Comparison of ENCODE assay signal across 19 cellular contexts in genomic region chr6:18692920-18693319, GRCh38.
A peak's percentile ranks its signal among the peaks of the same experiment; 100 is the strongest.
DNase-seq lines count a peak whose midpoint lies in the region; ATAC-seq and TF ChIP-seq lines count a peak whose summit lies in the region.
"Had no signal": no experiment of that assay in that cellular context is flagged by ENCODE, and none has a peak within 500 bp of the region (broad histone marks: within the 10 kb centered on the region; RNA-seq: fewer than 3 reads in every experiment).

No MANE protein-coding gene starts in this region.

- H4K20me1 ChIP-seq in GM23338 (replicated peaks; ENCODE audit: insufficient read depth) = no peaks in the 10 kb centered on the region
- H4K20me1 ChIP-seq: BLaER1 had no signal

- H3K27me3 Mint-ChIP-seq in GM23338 (ENCODE audit: insufficient read depth, low read depth, poor library complexity) (no peaks in the 10 kb centered on the region), mesothelial cell of epicardium (ENCODE audit: low read depth) (peaks cover 17% of the 10 kb centered on the region)
- no peaks in the 10 kb centered on the region for H3K27me3 Mint-ChIP-seq in activated naive CD4-positive, alpha-beta T cell treated with anti-CD3 and anti-CD28 coated beads, Interleukin-2, amount 10 ng/mL, durations not matched to agents 7 days and 5 days
- H3K27me3 Mint-ChIP-seq: B cell; CD4-positive, CD25-positive, alpha-beta regulatory T cell had no signal

- H3K4ac ChIP-seq in neuronal stem cell (ENCODE audit: low read length) = no peak overlapping the region

- no CpG with 5 or more reads among the region's 4 CpGs for WGBS in neuronal stem cell (ENCODE audit: extremely low coverage in 2 of 2, insufficient read length in 2 of 2, insufficient replicate concordance in 1 of 2), 2 donors

- no peaks in the 10 kb centered on the region for H3K36me3 ChIP-seq in GM23338 (ENCODE audit: insufficient read depth)
- no peaks in the 10 kb centered on the region for H3K36me3 ChIP-seq in neuronal stem cell (replicated peaks in 1 of 2; ENCODE audit: control insufficient read depth in 2 of 2, insufficient read depth in 2 of 2, low read length in 2 of 2)
- H3K36me3 ChIP-seq: BLaER1 had no signal

- no peak overlapping the region for H3K9ac ChIP-seq in neuronal stem cell (ENCODE audit: low read depth, low read length, poor library complexity)
- H3K9ac ChIP-seq: BLaER1, GM23248 had no signal

- H3K4me1 Mint-ChIP-seq in GM23338 = peaks cover 16% of the 10 kb centered on the region
- H3K4me1 Mint-ChIP-seq in mesothelial cell of epicardium = peaks cover 14% of the 10 kb centered on the region
- H3K4me1 Mint-ChIP-seq in activated naive CD4-positive, alpha-beta T cell treated with anti-CD3 and anti-CD28 coated beads, Interleukin-2, amount 10 ng/mL, durations not matched to agents 7 days and 5 days = no peaks in the 10 kb centered on the region
- H3K4me1 Mint-ChIP-seq: B cell; CD4-positive, CD25-positive, alpha-beta regulatory T cell had no signal

- H3K79me1 ChIP-seq in neuronal stem cell (ENCODE audit: low read depth, low read length) = no peaks in the 10 kb centered on the region

- H4K91ac ChIP-seq in neuronal stem cell (ENCODE audit: low read depth, low read length, poor library complexity) = no peak overlapping the region

- H3K9me3 Mint-ChIP-seq in GM23338 = no peaks in the 10 kb centered on the region
- no peaks in the 10 kb centered on the region for H3K9me3 Mint-ChIP-seq in mesothelial cell of epicardium
- H3K9me3 Mint-ChIP-seq in activated naive CD4-positive, alpha-beta T cell treated with anti-CD3 and anti-CD28 coated beads, Interleukin-2, amount 10 ng/mL, durations not matched to agents 7 days and 5 days = no peaks in the 10 kb centered on the region
- H3K9me3 Mint-ChIP-seq: CD8-positive, alpha-beta T cell; H9 had no signal

- H3K27ac ChIP-seq in GM23338 (ENCODE audit: low read depth) (no peak overlapping the region), neuronal stem cell (replicated peaks; ENCODE audit: low read length) (no peak overlapping the region)
- H3K27ac ChIP-seq: 22Rv1, BLaER1, C4-2B, GM23248 had no signal

- H3K27ac Mint-ChIP-seq in GM23338 (no peak overlapping the region), mesothelial cell of epicardium (peak overlapping the region; percentile 26)
- no peak overlapping the region for H3K27ac Mint-ChIP-seq in activated naive CD4-positive, alpha-beta T cell treated with anti-CD3 and anti-CD28 coated beads, Interleukin-2, amount 10 ng/mL, durations not matched to agents 7 days and 5 days
- H3K27ac Mint-ChIP-seq: B cell; CD4-positive, CD25-positive, alpha-beta regulatory T cell; CD8-positive, alpha-beta T cell; H9; HFFc6 had no signal

- peaks cover 13% of the 10 kb centered on the region for H3K4me1 ChIP-seq in GM23338 (ENCODE audit: insufficient read depth)
- H3K4me1 ChIP-seq in neuronal stem cell (ENCODE audit: control insufficient read depth in 2 of 2, insufficient read depth in 1 of 2, low read depth in 1 of 2, low read length in 2 of 2) = peaks cover 3 to 5% of the 10 kb centered on the region in 2 donors
- H3K4me1 ChIP-seq: BLaER1, Caco-2 had no signal

- H2BK15ac ChIP-seq in neuronal stem cell (ENCODE audit: low read length) = no peak overlapping the region

- H3K4me3 ChIP-seq in GM23338 (no peak overlapping the region), neuronal stem cell (ENCODE audit: low read length in 2 of 2) (no peak overlapping the region)
- H3K4me3 ChIP-seq: BLaER1, GM23248 had no signal

- H3K36me3 Mint-ChIP-seq in GM23338 (ENCODE audit: low read depth) = no peaks in the 10 kb centered on the region
- H3K36me3 Mint-ChIP-seq in mesothelial cell of epicardium = no peaks in the 10 kb centered on the region
- no peaks in the 10 kb centered on the region for H3K36me3 Mint-ChIP-seq in activated naive CD4-positive, alpha-beta T cell treated with anti-CD3 and anti-CD28 coated beads, Interleukin-2, amount 10 ng/mL, durations not matched to agents 7 days and 5 days
- H3K36me3 Mint-ChIP-seq: CD4-positive, CD25-positive, alpha-beta regulatory T cell; CD8-positive, alpha-beta T cell had no signal

- no peaks in the 10 kb centered on the region for H3K27me3 ChIP-seq in GM23338 (ENCODE audit: insufficient read depth)
- H3K27me3 ChIP-seq in neuronal stem cell (ENCODE audit: control insufficient read depth in 3 of 3, insufficient read depth in 3 of 3, low read depth in 1 of 3, low read length in 3 of 3) = no peaks in the 10 kb centered on the region
- H3K27me3 ChIP-seq: BLaER1 had no signal

- H2BK12ac ChIP-seq in neuronal stem cell (ENCODE audit: low read length) = no peak overlapping the region

- H3K9me2 ChIP-seq in GM23338 (ENCODE audit: insufficient read depth) = no peaks in the 10 kb centered on the region

- no peak overlapping the region for H2BK120ac ChIP-seq in neuronal stem cell (ENCODE audit: low read depth, low read length)

- no peak overlapping the region for H3K18ac ChIP-seq in neuronal stem cell (ENCODE audit: low read length)

- H3K4me2 ChIP-seq in GM23338 = no peak overlapping the region
- no peak overlapping the region for H3K4me2 ChIP-seq in neuronal stem cell (ENCODE audit: insufficient read depth, low read length, poor library complexity, severe bottlenecking)
- H3K4me2 ChIP-seq: BLaER1 had no signal

- no peaks in the 10 kb centered on the region for H3F3A ChIP-seq in GM23338 (replicated peaks; ENCODE audit: low read depth)

- no peaks in the 10 kb centered on the region for H3K9me3 ChIP-seq in neuronal stem cell (replicated peaks in 1 of 2; ENCODE audit: control insufficient read depth in 2 of 2, insufficient read depth in 1 of 2, low read depth in 1 of 2, low read length in 2 of 2)
- H3K9me3 ChIP-seq: BLaER1, Caco-2 had no signal

- no peak overlapping the region for H2AK5ac ChIP-seq in neuronal stem cell (ENCODE audit: low read depth, low read length)

- CTCF ChIA-PET in activated naive CD4-positive, alpha-beta T cell treated with anti-CD3 and anti-CD28 coated beads, Interleukin-2, amount 10 ng/mL, durations not matched to agents 7 days and 5 days (lab: Charles Lee) = no interaction called here

- H3K4me3 Mint-ChIP-seq in GM23338 = no peak overlapping the region
- no peak overlapping the region for H3K4me3 Mint-ChIP-seq in mesothelial cell of epicardium
- no peak overlapping the region for H3K4me3 Mint-ChIP-seq in activated naive CD4-positive, alpha-beta T cell treated with anti-CD3 and anti-CD28 coated beads, Interleukin-2, amount 10 ng/mL, durations not matched to agents 7 days and 5 days
- H3K4me3 Mint-ChIP-seq: B cell; CD4-positive, CD25-positive, alpha-beta regulatory T cell; CD8-positive, alpha-beta T cell; H9; HFFc6 had no signal

- no peak overlapping the region for H3K14ac ChIP-seq in neuronal stem cell (ENCODE audit: low read length)

- no peak overlapping the region for H4K8ac ChIP-seq in neuronal stem cell (ENCODE audit: low read depth, low read length)

- H2BK5ac ChIP-seq in neuronal stem cell (ENCODE audit: low read length) = no peak overlapping the region

- TF ChIP-seq CTCF in GM23338 (conservative IDR thresholded peaks at IDR 0.05; ENCODE audit: low read depth in 2 of 2) = no peak
- no peak for TF ChIP-seq CTCF in mesothelial cell of epicardium (IDR thresholded peaks at IDR 0.05; ENCODE audit: unreplicated experiment)

- ATAC-seq in GM23338 = no peak
- ATAC-seq in HG02588 (IDR thresholded peaks at IDR 0.05; ENCODE audit: unreplicated experiment) = no peak
- ATAC-seq: CD8-positive, alpha-beta T cell had no signal

- no peaks in the 10 kb centered on the region for H3K79me2 ChIP-seq in GM23338 (replicated peaks; ENCODE audit: insufficient read depth)

- H3K23ac ChIP-seq in neuronal stem cell (ENCODE audit: low read depth, low read length, poor library complexity) = no peak overlapping the region

- H2AFZ ChIP-seq in GM23338 = peak overlapping the region; percentile 14; the same call in 1 of the 2 replicates
- peak overlapping the region; percentile 77 for H2AFZ ChIP-seq in neuronal stem cell (ENCODE audit: low read length)
- H2AFZ ChIP-seq: GM23248 had no signal

- DNase-seq in GM23338 (ENCODE audit: low spot score) (no peak), NCI-H146 treated with DMSO at 0.1 percent for 48 hours (lab: John Stamatoyannopoulos, UW; ENCODE audit: unreplicated experiment) (peak; percentile 13), mesothelial cell of epicardium (ENCODE audit: low spot score in 2 of 2, unreplicated experiment in 2 of 2) (no peak), neuronal stem cell (ENCODE audit: low spot score) (no peak), RPMI8226 (no peak)
- no peak for DNase-seq in activated naive CD4-positive, alpha-beta T cell treated with anti-CD3 and anti-CD28 coated beads, Interleukin-2, amount 10 ng/mL, durations not matched to agents 7 days and 5 days
- DNase-seq: Caco-2; CD4-positive, CD25-positive, alpha-beta regulatory T cell; CD8-positive, alpha-beta T cell; DMS153; DND-41; GM23248; H9; HFFc6 had no signal

TF ChIP-seq in GM23338, 12 proteins besides CTCF, POLR2A, EP300 and RAD21 (continues in another document):
- TF ChIP-seq, protein P1, sequence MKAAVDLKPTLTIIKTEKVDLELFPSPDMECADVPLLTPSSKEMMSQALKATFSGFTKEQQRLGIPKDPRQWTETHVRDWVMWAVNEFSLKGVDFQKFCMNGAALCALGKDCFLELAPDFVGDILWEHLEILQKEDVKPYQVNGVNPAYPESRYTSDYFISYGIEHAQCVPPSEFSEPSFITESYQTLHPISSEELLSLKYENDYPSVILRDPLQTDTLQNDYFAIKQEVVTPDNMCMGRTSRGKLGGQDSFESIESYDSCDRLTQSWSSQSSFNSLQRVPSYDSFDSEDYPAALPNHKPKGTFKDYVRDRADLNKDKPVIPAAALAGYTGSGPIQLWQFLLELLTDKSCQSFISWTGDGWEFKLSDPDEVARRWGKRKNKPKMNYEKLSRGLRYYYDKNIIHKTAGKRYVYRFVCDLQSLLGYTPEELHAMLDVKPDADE (IDR thresholded peaks at IDR 0.05) = no peak
- TF ChIP-seq POLR2AphosphoS5 (IDR thresholded peaks at IDR 0.05; ENCODE audit: low read depth) (no peak), STAT1 (IDR thresholded peaks at IDR 0.05; ENCODE audit: unreplicated experiment) (no peak)
